35 cellular contexts compared by ENCODE assay signal in genomic region chr12:42030588-42030987, GRCh38.
"Had no signal": no experiment of that assay in that cellular context is flagged by ENCODE, and none has a peak within 500 bp of the region (broad histone marks: within the 10 kb centered on the region; RNA-seq: fewer than 3 reads in every experiment).

No MANE protein-coding gene starts in this region.

- H3K4me1 ChIP-seq: ascending aorta, breast epithelium, colonic mucosa, esophagus muscularis mucosa, foreskin keratinocyte, gastrocnemius medialis, heart left ventricle had no signal

- DNase-seq: activated CD4-positive, alpha-beta memory T cell treated with anti-CD3 and anti-CD28 coated beads for 36 hours; activated CD4-positive, alpha-beta T cell treated with anti-CD3 and anti-CD28 coated beads for 36 hours; activated CD4-positive, alpha-beta T cell treated with anti-CD3 and anti-CD28 coated beads, Interleukin-2, amount 10 ng/mL, durations not matched to agents 24 days and 14 days; activated CD4-positive, CD25-positive, alpha-beta regulatory T cell; activated CD4-positive, CD25-positive, alpha-beta regulatory T cell treated with anti-CD3 and anti-CD28 coated beads, Interleukin-2, amount 50 U/mL, for 72 hours; activated CD8-positive, alpha-beta memory T cell treated with anti-CD3 and anti-CD28 coated beads, Interleukin-2, amount 50 U/mL, for 48 hours; activated CD8-positive, alpha-beta T cell treated with anti-CD3 and anti-CD28 coated beads, Interleukin-2, amount 10 ng/mL, durations not matched to agents 7 days and 5 days; activated gamma-delta T cell; activated naive CD4-positive, alpha-beta T cell; activated naive CD4-positive, alpha-beta T cell treated with anti-CD3 and anti-CD28 coated beads, Interleukin-2, amount 10 ng/mL, durations not matched to agents 7 days and 5 days; activated naive CD8-positive, alpha-beta T cell treated with anti-CD3 and anti-CD28 coated beads, Interleukin-2, amount 10 ng/mL, durations not matched to agents 7 days and 5 days; activated T-cell treated with anti-CD3 and anti-CD28 coated beads for 4 hours; activated T-cell treated with anti-CD3 and anti-CD28 coated beads, Interleukin-2, amount 50 U/mL, for 24 hours; activated T-cell treated with anti-CD3 and anti-CD28 coated beads, Interleukin-2, amount 50 U/mL, for 72 hours; central memory CD4-positive, alpha-beta T cell; cerebellar nuclear complex; colonic mucosa; effector CD8-positive, alpha-beta T cell; endodermal cell; erythroblast; foreskin keratinocyte; gastrocnemius medialis; glutamatergic neuron; heart left ventricle; T-helper 1 cell; T-helper 17 cell; T1000; WERI-Rb-1 had no signal

- H3K9me3 ChIP-seq: ascending aorta, breast epithelium, colonic mucosa, esophagus muscularis mucosa, gastrocnemius medialis, heart left ventricle had no signal

- H3K36me3 ChIP-seq: ascending aorta, breast epithelium, cardiac muscle cell, colonic mucosa, esophagus muscularis mucosa, gastrocnemius medialis, heart left ventricle, WERI-Rb-1 had no signal

- ATAC-seq: activated CD4-positive, alpha-beta T cell treated with anti-CD3 and anti-CD28 coated beads for 36 hours; activated CD8-positive, alpha-beta T cell treated with anti-CD3 and anti-CD28 coated beads, Interleukin-2, amount 10 ng/mL, durations not matched to agents 7 days and 5 days; activated naive CD4-positive, alpha-beta T cell treated with anti-CD3 and anti-CD28 coated beads, Interleukin-2, amount 50 U/mL, for 72 hours; activated T-cell treated with anti-CD3 and anti-CD28 coated beads, Interleukin-2, amount 50 U/mL, for 72 hours; foreskin keratinocyte; gastrocnemius medialis; heart left ventricle; T-helper 17 cell had no signal

- H3K27ac ChIP-seq: ascending aorta, breast epithelium, cardiac muscle cell, colonic mucosa, esophagus muscularis mucosa, foreskin keratinocyte, gastrocnemius medialis, heart left ventricle, WERI-Rb-1 had no signal

- H3K27me3 Mint-ChIP-seq: activated naive CD4-positive, alpha-beta T cell treated with anti-CD3 and anti-CD28 coated beads, Interleukin-2, amount 10 ng/mL, durations not matched to agents 7 days and 5 days had no signal

- H3K36me3 Mint-ChIP-seq: activated CD4-positive, alpha-beta memory T cell treated with anti-CD3 and anti-CD28 coated beads for 36 hours; activated naive CD4-positive, alpha-beta T cell treated with anti-CD3 and anti-CD28 coated beads, Interleukin-2, amount 10 ng/mL, durations not matched to agents 7 days and 5 days; activated naive CD4-positive, alpha-beta T cell treated with anti-CD3 and anti-CD28 coated beads, Interleukin-2, amount 50 U/mL, for 72 hours; activated naive CD8-positive, alpha-beta T cell treated with anti-CD3 and anti-CD28 coated beads, Interleukin-2, amount 10 ng/mL, durations not matched to agents 7 days and 5 days; brain had no signal

- H3K4me3 ChIP-seq: ascending aorta, breast epithelium, cardiac muscle cell, colonic mucosa, esophagus muscularis mucosa, gastrocnemius medialis, heart left ventricle had no signal

- H3K9me3 Mint-ChIP-seq: activated CD4-positive, alpha-beta memory T cell treated with anti-CD3 and anti-CD28 coated beads for 36 hours; activated CD4-positive, alpha-beta T cell treated with anti-CD3 and anti-CD28 coated beads, Interleukin-2, amount 10 ng/mL, durations not matched to agents 24 days and 14 days; activated naive CD4-positive, alpha-beta T cell treated with anti-CD3 and anti-CD28 coated beads, Interleukin-2, amount 10 ng/mL, durations not matched to agents 7 days and 5 days; activated naive CD4-positive, alpha-beta T cell treated with anti-CD3 and anti-CD28 coated beads, Interleukin-2, amount 50 U/mL, for 72 hours; activated naive CD8-positive, alpha-beta T cell treated with anti-CD3 and anti-CD28 coated beads, Interleukin-2, amount 10 ng/mL, durations not matched to agents 7 days and 5 days; activated T-cell treated with anti-CD3 and anti-CD28 coated beads, Interleukin-2, amount 50 U/mL, for 24 hours; activated T-cell treated with anti-CD3 and anti-CD28 coated beads, Interleukin-2, amount 50 U/mL, for 72 hours; endodermal cell; T-helper 2 cell treated with Interferon-gamma antibody and Interleukin-4, amounts not matched to agents 5 μg/mL and 100 μg/mL, for 36 hours had no signal

- H3K27ac Mint-ChIP-seq: activated CD4-positive, alpha-beta memory T cell treated with anti-CD3 and anti-CD28 coated beads for 36 hours; activated CD4-positive, alpha-beta T cell treated with anti-CD3 and anti-CD28 coated beads for 36 hours; activated CD4-positive, alpha-beta T cell treated with anti-CD3 and anti-CD28 coated beads, Interleukin-2, amount 10 ng/mL, durations not matched to agents 24 days and 14 days; activated CD8-positive, alpha-beta T cell treated with anti-CD3 and anti-CD28 coated beads, Interleukin-2, amount 10 ng/mL, durations not matched to agents 7 days and 5 days; activated naive CD4-positive, alpha-beta T cell treated with anti-CD3 and anti-CD28 coated beads, Interleukin-2, amount 10 ng/mL, durations not matched to agents 7 days and 5 days; activated naive CD4-positive, alpha-beta T cell treated with anti-CD3 and anti-CD28 coated beads, Interleukin-2, amount 50 U/mL, for 72 hours; activated naive CD8-positive, alpha-beta T cell treated with anti-CD3 and anti-CD28 coated beads, Interleukin-2, amount 10 ng/mL, durations not matched to agents 7 days and 5 days; activated T-cell treated with anti-CD3 and anti-CD28 coated beads, Interleukin-2, amount 50 U/mL, for 24 hours; activated T-cell treated with anti-CD3 and anti-CD28 coated beads, Interleukin-2, amount 50 U/mL, for 72 hours; brain; endodermal cell; T-helper 17 cell; T-helper 2 cell treated with Interferon-gamma antibody and Interleukin-4, amounts not matched to agents 5 μg/mL and 100 μg/mL, for 36 hours had no signal

- H3K27me3 ChIP-seq: ascending aorta, breast epithelium, cardiac muscle cell, colonic mucosa, esophagus muscularis mucosa, foreskin keratinocyte, gastrocnemius medialis, heart left ventricle had no signal

- H3K4me3 Mint-ChIP-seq: activated CD4-positive, alpha-beta memory T cell treated with anti-CD3 and anti-CD28 coated beads for 36 hours; activated CD4-positive, alpha-beta T cell treated with anti-CD3 and anti-CD28 coated beads for 36 hours; activated CD4-positive, alpha-beta T cell treated with anti-CD3 and anti-CD28 coated beads, Interleukin-2, amount 10 ng/mL, durations not matched to agents 24 days and 14 days; activated CD8-positive, alpha-beta T cell treated with anti-CD3 and anti-CD28 coated beads, Interleukin-2, amount 10 ng/mL, durations not matched to agents 7 days and 5 days; activated naive CD4-positive, alpha-beta T cell treated with anti-CD3 and anti-CD28 coated beads, Interleukin-2, amount 10 ng/mL, durations not matched to agents 7 days and 5 days; activated naive CD8-positive, alpha-beta T cell treated with anti-CD3 and anti-CD28 coated beads, Interleukin-2, amount 10 ng/mL, durations not matched to agents 7 days and 5 days; activated T-cell treated with anti-CD3 and anti-CD28 coated beads, Interleukin-2, amount 50 U/mL, for 24 hours; activated T-cell treated with anti-CD3 and anti-CD28 coated beads, Interleukin-2, amount 50 U/mL, for 72 hours; brain; endodermal cell; T-helper 17 cell; T-helper 2 cell treated with Interferon-gamma antibody and Interleukin-4, amounts not matched to agents 5 μg/mL and 100 μg/mL, for 36 hours had no signal

- H3K4me1 Mint-ChIP-seq: activated CD4-positive, alpha-beta T cell treated with anti-CD3 and anti-CD28 coated beads for 36 hours; activated CD4-positive, alpha-beta T cell treated with anti-CD3 and anti-CD28 coated beads, Interleukin-2, amount 10 ng/mL, durations not matched to agents 24 days and 14 days; activated naive CD4-positive, alpha-beta T cell treated with anti-CD3 and anti-CD28 coated beads, Interleukin-2, amount 10 ng/mL, durations not matched to agents 7 days and 5 days; activated naive CD8-positive, alpha-beta T cell treated with anti-CD3 and anti-CD28 coated beads, Interleukin-2, amount 10 ng/mL, durations not matched to agents 7 days and 5 days; brain had no signal
